ENCODE assay signal across 22 cellular contexts in genomic region chr11:1733009-1733715, GRCh38. TPM values are rescaled to one million over a fixed set of nuclear protein-coding genes. Genes with fewer than 3 reads are reported as not detected.
"Had no signal": no experiment of that assay in that cellular context is flagged by ENCODE, and none has a peak within 500 bp of the region (broad histone marks: within the 10 kb centered on the region; RNA-seq: fewer than 3 reads in every experiment).

No MANE protein-coding gene starts in this region.

- DNase-seq: activated CD4-positive, alpha-beta T cell treated with anti-CD3 and anti-CD28 coated beads for 36 hours; activated CD4-positive, alpha-beta T cell treated with anti-CD3 and anti-CD28 coated beads, Interleukin-2, amount 50 U/mL, for 48 hours; activated naive CD4-positive, alpha-beta T cell treated with anti-CD3 and anti-CD28 coated beads, Interleukin-2, amount 10 ng/mL, durations not matched to agents 7 days and 5 days; colonic mucosa; foreskin keratinocyte; glutamatergic neuron; hippocampal formation; midbrain; occipital lobe; stomach had no signal

- H3K4me3 ChIP-seq: colonic mucosa, lung, prostate gland, right atrium auricular region, skin epidermis, stomach, upper lobe of left lung had no signal

- H3K36me3 ChIP-seq: colonic mucosa, prostate gland, right atrium auricular region, stomach, upper lobe of left lung had no signal

- H3K4me1 Mint-ChIP-seq: WTC11 had no signal

- H3K4me1 ChIP-seq: colonic mucosa, foreskin keratinocyte, prostate gland, right atrium auricular region, stomach, upper lobe of left lung had no signal

- H3K9me3 ChIP-seq: colonic mucosa, prostate gland had no signal

- H3K4me3 Mint-ChIP-seq: activated CD4-positive, alpha-beta T cell treated with anti-CD3 and anti-CD28 coated beads for 36 hours; activated naive CD4-positive, alpha-beta T cell treated with anti-CD3 and anti-CD28 coated beads, Interleukin-2, amount 10 ng/mL, durations not matched to agents 7 days and 5 days; nephron; T-helper 2 cell treated with Interferon-gamma antibody and Interleukin-4, amounts not matched to agents 5 μg/mL and 100 μg/mL, for 36 hours; WTC11 had no signal

- H3K27ac ChIP-seq: colonic mucosa, foreskin keratinocyte, prostate gland, right atrium auricular region, skin epidermis, stomach, upper lobe of left lung had no signal

- H3K27me3 ChIP-seq: colonic mucosa, right atrium auricular region had no signal

- H3K27ac Mint-ChIP-seq: activated CD4-positive, alpha-beta T cell treated with anti-CD3 and anti-CD28 coated beads for 36 hours; activated naive CD4-positive, alpha-beta T cell treated with anti-CD3 and anti-CD28 coated beads, Interleukin-2, amount 10 ng/mL, durations not matched to agents 7 days and 5 days; nephron; T-helper 2 cell treated with Interferon-gamma antibody and Interleukin-4, amounts not matched to agents 5 μg/mL and 100 μg/mL, for 36 hours; WTC11 had no signal

- ATAC-seq: activated CD4-positive, alpha-beta T cell treated with anti-CD3 and anti-CD28 coated beads for 36 hours; foreskin keratinocyte; WTC11 had no signal

RNA-seq across cellular contexts. Expression of gene IFITM10, which starts 17.2 kb away (rescaled TPM):
- total RNA-seq: epithelial cell of proximal tubule had no signal

RNA-seq across cellular contexts. Expression of gene KRTAP5-6, which starts 36.2 kb away (rescaled TPM):
- total RNA-seq: activated CD4-positive, alpha-beta T cell treated with anti-CD3 and anti-CD28 coated beads for 36 hours; cardiac septum; colonic mucosa; epithelial cell of proximal tubule; fibroblast of lung; foreskin keratinocyte; lung; occipital lobe; prostate gland; right atrium auricular region; stomach; temporal lobe; upper lobe of left lung had no signal
